9 cellular contexts compared by ENCODE assay signal in the genomic region with DNA sequence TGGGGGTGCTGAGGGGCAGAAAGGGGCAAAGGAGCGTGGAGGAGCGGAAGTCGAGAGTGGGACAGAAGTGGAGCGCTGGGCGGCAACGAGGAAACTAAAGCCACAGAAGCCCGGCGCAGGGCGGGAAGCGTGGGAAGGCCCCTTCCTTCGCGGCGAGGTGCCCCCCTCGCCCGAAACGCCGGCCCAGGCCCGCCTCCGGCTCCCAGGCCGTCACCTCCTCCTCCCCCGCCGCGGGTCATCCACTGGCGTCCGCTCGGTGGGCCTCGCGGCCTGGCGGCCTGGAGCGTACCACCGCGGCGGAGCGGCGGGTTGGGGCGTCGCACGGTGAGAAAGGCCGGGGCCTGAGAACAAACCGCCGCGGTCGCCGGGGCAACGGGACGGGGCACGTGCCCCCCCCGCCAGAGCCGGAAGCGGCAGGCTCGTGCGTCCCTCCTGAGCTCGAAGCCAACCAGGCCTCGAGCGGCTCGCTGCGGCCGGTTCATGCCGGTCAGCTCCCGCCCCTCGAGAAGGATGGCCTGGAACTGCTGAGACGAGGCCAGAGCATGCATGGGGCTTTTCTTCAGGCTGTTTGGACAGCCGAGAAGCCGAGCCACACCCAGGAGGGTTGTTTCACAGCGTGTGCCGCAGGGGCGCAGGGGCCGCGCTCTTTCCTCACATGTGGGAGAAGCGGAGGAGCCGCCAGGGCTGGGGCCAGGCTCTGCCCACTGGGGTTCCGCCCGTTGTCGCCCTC. TPM values are rescaled to one million over a fixed set of nuclear protein-coding genes. Genes with fewer than 3 reads are reported as not detected.
DNase-seq lines count a peak whose midpoint lies in the region; ATAC-seq, FAIRE-seq and TF ChIP-seq lines count a peak whose summit lies in the region.
"Had no signal": no experiment of that assay in that cellular context is flagged by ENCODE, and none has a peak within 500 bp of the region (broad histone marks: within the 10 kb centered on the region; RNA-seq: fewer than 3 reads in every experiment).

TCP11 (minus strand) TSS at position 349 of the 730 bp plus-strand sequence. CDS start 469 bp downstream, outside the sequence.

- intact Hi-C loops in left ventricle myocardium superior (cut with micrococcal nuclease) = loop anchor here (2.0 kb wide), 1 partner anchor 154 kb away; no protein-coding TSS in a partner anchor

- TF ChIP-seq CTCF in omental fat pad (IDR thresholded peaks at IDR 0.05) = no peak

- peak; percentile 26 for FAIRE-seq in GM12891 (lab: Jason Lieb, UNC)

- ATAC-seq in left ventricle myocardium superior (peak; percentile 54), HG02642 (IDR thresholded peaks at IDR 0.05; ENCODE audit: poor library complexity, unreplicated experiment) (no peak), omental fat pad (ENCODE audit: low FRiP score) (no peak), HG03280 (IDR thresholded peaks at IDR 0.05; ENCODE audit: unreplicated experiment) (no peak)

- DNase-seq in GM12891 (ENCODE audit: insufficient read length, low spot score) = peak; percentile 46
- peak; percentile 34 to 45 for DNase-seq in activated T-cell treated with anti-CD3 and anti-CD28 coated beads, Interleukin-2, amount 50 U/mL, for 48 hours
- peak; percentile 56 for DNase-seq in left ventricle myocardium superior
- peak; percentile 42 for DNase-seq in stimulated activated CD4-positive, alpha-beta T cell treated with anti-CD3 and anti-CD28 coated beads, Interleukin-15, amount 100 ng/mL, for 24 hours
- DNase-seq in inferior parietal cortex (ENCODE audit: extremely low spot score) = no peak
- no peak for DNase-seq in omental fat pad (ENCODE audit: low spot score)
- DNase-seq: WERI-Rb-1 had no signal

- no peak for TF ChIP-seq POLR2A in GM12891 (IDR thresholded peaks at IDR 0.05; ENCODE audit: low read depth, low read length)

TF ChIP-seq in GM12891, 5 proteins besides CTCF, POLR2A, EP300 and RAD21:
- no peak for TF ChIP-seq SPI1 (IDR thresholded peaks at IDR 0.05; ENCODE audit: low read depth, low read length)
- TF ChIP-seq POU2F2 (IDR thresholded peaks at IDR 0.05; ENCODE audit: low read depth, low read length) = no peak
- TF ChIP-seq POLR2AphosphoS5 (IDR thresholded peaks at IDR 0.05; ENCODE audit: low read depth, low read length) = no peak
- no peak for TF ChIP-seq PAX5 (IDR thresholded peaks at IDR 0.05; ENCODE audit: insufficient read depth, low read length, severe bottlenecking)
- TF ChIP-seq TAF1 (IDR thresholded peaks at IDR 0.05; ENCODE audit: low read depth, low read length) = no peak

RNA-seq across cellular contexts. Expression of gene TCP11, which starts in this region (rescaled TPM):
- 0.23 TPM for polyA plus RNA-seq in GM12891 (2012; ENCODE audit: low read depth, missing spikeins)
- not detected for total RNA-seq in left ventricle myocardium superior
- not detected for total RNA-seq in omental fat pad

Comparison
In these comparisons a context has a peak if more than half of its experiments do, and no peak if none do; other contexts are left out.
1. Peak in DNase-seq and ATAC-seq in left ventricle myocardium superior; RNA of the gene not detected or under 1 TPM.
2. DNase-seq: peak in GM12891 (single experiment), activated T-cell treated with anti-CD3 and anti-CD28 coated beads, Interleukin-2, amount 50 U/mL, for 48 hours (2 of 2) and stimulated activated CD4-positive, alpha-beta T cell treated with anti-CD3 and anti-CD28 coated beads, Interleukin-15, amount 100 ng/mL, for 24 hours (single experiment); none in inferior parietal cortex (single experiment) and omental fat pad (single experiment).